8 cellular contexts compared by ENCODE assay signal in the genomic region with DNA sequence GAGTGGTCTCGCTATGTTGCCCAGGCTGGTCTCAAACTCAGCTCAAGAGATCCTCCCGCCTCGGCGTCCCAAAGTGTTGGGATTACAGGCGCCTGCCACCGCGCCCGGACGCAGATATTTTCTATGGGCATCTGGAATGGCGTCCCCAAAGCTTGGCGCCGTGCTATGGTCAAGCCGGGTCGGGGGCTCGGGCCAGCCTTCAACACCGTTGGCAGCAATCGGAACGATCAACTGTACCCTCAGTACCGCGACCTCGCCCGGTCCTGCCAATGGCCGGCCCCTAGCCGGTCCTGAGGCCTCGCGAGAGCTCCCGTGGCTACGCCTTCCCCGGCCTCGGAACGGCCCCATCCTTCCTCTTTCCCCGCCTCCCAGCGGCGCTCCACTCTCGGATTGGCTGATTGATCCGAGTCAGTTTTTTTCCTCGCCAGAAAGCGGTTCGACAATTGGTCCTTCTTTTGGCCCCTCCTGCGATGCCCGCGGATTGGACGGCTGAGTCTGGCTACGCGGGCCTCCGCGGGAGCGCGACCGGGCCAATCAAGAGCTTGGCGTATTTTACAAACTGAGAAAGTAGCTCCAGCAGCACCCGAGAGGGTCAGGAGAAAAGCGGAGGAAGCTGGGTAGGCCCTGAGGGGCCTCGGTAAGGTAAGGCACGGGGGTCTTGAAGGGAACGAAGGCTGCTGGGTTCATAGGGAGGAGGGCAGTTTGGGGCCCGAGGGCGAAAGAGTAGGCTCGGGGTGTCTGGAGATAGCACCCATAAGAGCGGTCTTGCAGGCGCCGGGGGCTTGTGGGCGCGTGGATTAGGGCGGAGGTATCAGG. TPM values are rescaled to one million over a fixed set of nuclear protein-coding genes. Genes with fewer than 3 reads are reported as not detected.
A peak's percentile ranks its signal among the peaks of the same experiment; 100 is the strongest.
DNase-seq lines count a peak whose midpoint lies in the region; ATAC-seq, FAIRE-seq and TF ChIP-seq lines count a peak whose summit lies in the region.

A gene with protein sequence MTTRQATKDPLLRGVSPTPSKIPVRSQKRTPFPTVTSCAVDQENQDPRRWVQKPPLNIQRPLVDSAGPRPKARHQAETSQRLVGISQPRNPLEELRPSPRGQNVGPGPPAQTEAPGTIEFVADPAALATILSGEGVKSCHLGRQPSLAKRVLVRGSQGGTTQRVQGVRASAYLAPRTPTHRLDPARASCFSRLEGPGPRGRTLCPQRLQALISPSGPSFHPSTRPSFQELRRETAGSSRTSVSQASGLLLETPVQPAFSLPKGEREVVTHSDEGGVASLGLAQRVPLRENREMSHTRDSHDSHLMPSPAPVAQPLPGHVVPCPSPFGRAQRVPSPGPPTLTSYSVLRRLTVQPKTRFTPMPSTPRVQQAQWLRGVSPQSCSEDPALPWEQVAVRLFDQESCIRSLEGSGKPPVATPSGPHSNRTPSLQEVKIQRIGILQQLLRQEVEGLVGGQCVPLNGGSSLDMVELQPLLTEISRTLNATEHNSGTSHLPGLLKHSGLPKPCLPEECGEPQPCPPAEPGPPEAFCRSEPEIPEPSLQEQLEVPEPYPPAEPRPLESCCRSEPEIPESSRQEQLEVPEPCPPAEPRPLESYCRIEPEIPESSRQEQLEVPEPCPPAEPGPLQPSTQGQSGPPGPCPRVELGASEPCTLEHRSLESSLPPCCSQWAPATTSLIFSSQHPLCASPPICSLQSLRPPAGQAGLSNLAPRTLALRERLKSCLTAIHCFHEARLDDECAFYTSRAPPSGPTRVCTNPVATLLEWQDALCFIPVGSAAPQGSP (plus strand): TSS at position 548 of the 816 bp plus-strand sequence. CDS start 354 bp downstream, outside the sequence.

- H3K27me3 Mint-ChIP-seq in T-helper 2 cell treated with Interferon-gamma antibody and Interleukin-4, amounts not matched to agents 5 μg/mL and 100 μg/mL, for 36 hours (ENCODE audit: low read depth) = no peaks in the 10 kb centered on the region
- H3K27me3 Mint-ChIP-seq in astrocyte (ENCODE audit: low read depth, unreplicated experiment) = peaks cover 5% of the 10 kb centered on the region

- H3K9ac ChIP-seq in astrocyte (ENCODE audit: low read length) = peak within 1 kb of the TSS; percentile 89
- no peak within 1 kb of the TSS for H3K9ac ChIP-seq in rectal smooth muscle tissue (ENCODE audit: low read length)

- peak; percentile 85 for ATAC-seq in GM18508 (IDR thresholded peaks at IDR 0.05; ENCODE audit: insufficient read depth, unreplicated experiment)
- ATAC-seq in HG02981 (IDR thresholded peaks at IDR 0.05; ENCODE audit: unreplicated experiment) = peak; percentile 98

- no peaks in the 10 kb centered on the region for H3K9me3 Mint-ChIP-seq in T-helper 2 cell treated with Interferon-gamma antibody and Interleukin-4, amounts not matched to agents 5 μg/mL and 100 μg/mL, for 36 hours
- no peaks in the 10 kb centered on the region for H3K9me3 Mint-ChIP-seq in astrocyte (ENCODE audit: unreplicated experiment)

- H3K79me2 ChIP-seq in astrocyte (ENCODE audit: insufficient read depth, low read length) = peaks cover 14% of the 10 kb centered on the region

- H3K4me3 Mint-ChIP-seq in T-helper 2 cell treated with Interferon-gamma antibody and Interleukin-4, amounts not matched to agents 5 μg/mL and 100 μg/mL, for 36 hours = peak within 1 kb of the TSS; percentile 99
- H3K4me3 Mint-ChIP-seq in astrocyte (ENCODE audit: unreplicated experiment) = peak within 1 kb of the TSS; percentile 89

- H3K36me3 ChIP-seq in astrocyte (ENCODE audit: insufficient read depth, low read length) = peaks cover 4% of the 10 kb centered on the region
- no peaks in the 10 kb centered on the region for H3K36me3 ChIP-seq in rectal smooth muscle tissue (ENCODE audit: control insufficient read depth, insufficient read depth, low read length)

- FAIRE-seq in astrocyte (lab: Jason Lieb, UNC) = no peak

- no peaks in the 10 kb centered on the region for H3K9me3 ChIP-seq in astrocyte (ENCODE audit: insufficient read depth, low read depth, low read length)

- peak within 1 kb of the TSS; percentile 96 for H3K4me2 ChIP-seq in astrocyte (ENCODE audit: low read length)

- H3K27ac ChIP-seq in astrocyte (ENCODE audit: low read depth, low read length) (peak within 1 kb of the TSS; percentile 61), rectal smooth muscle tissue (ENCODE audit: low read depth, low read length) (peak within 1 kb of the TSS; percentile 56)

- no peak for TF ChIP-seq CTCF in astrocyte (IDR thresholded peaks at IDR 0.05; ENCODE audit: insufficient read depth, low read depth, low read length)

- DNase-seq in NCI-H2029 (lab: John Stamatoyannopoulos, UW) = peak; percentile 99
- DNase-seq in T-helper 2 cell treated with Interferon-gamma antibody and Interleukin-4, amounts not matched to agents 5 μg/mL and 100 μg/mL, for 36 hours (ENCODE audit: low spot score) = peak; percentile 97
- DNase-seq in astrocyte (ENCODE audit: low read depth) = peak; percentile 92
- DNase-seq in hepatic stellate cell (ENCODE audit: low spot score) = peak; percentile 100
- no peak for DNase-seq in cortex of kidney (lab: John Stamatoyannopoulos, UW)

- H3K4me1 Mint-ChIP-seq in T-helper 2 cell treated with Interferon-gamma antibody and Interleukin-4, amounts not matched to agents 5 μg/mL and 100 μg/mL, for 36 hours (ENCODE audit: low read depth) = peaks cover 21% of the 10 kb centered on the region
- H3K4me1 Mint-ChIP-seq in astrocyte (ENCODE audit: low read depth, unreplicated experiment) = peaks cover 4% of the 10 kb centered on the region

- peaks cover 14% of the 10 kb centered on the region for H3K4me1 ChIP-seq in astrocyte (ENCODE audit: insufficient read depth, low read length)
- H3K4me1 ChIP-seq in rectal smooth muscle tissue (ENCODE audit: control insufficient read depth, insufficient read depth, low read length) = peaks cover 9% of the 10 kb centered on the region

- no peaks in the 10 kb centered on the region for H3K27me3 ChIP-seq in astrocyte (ENCODE audit: insufficient read depth, low read length)
- H3K27me3 ChIP-seq in rectal smooth muscle tissue (ENCODE audit: control insufficient read depth, insufficient read depth, low read length) = no peaks in the 10 kb centered on the region

- H3K4me3 ChIP-seq in astrocyte (ENCODE audit: insufficient read depth, low read depth, low read length) (peak within 1 kb of the TSS; percentile 88), rectal smooth muscle tissue (ENCODE audit: low read length) (peak within 1 kb of the TSS; percentile 83)

- H3K27ac Mint-ChIP-seq in T-helper 2 cell treated with Interferon-gamma antibody and Interleukin-4, amounts not matched to agents 5 μg/mL and 100 μg/mL, for 36 hours = peak within 1 kb of the TSS; percentile 95
- H3K27ac Mint-ChIP-seq in astrocyte (ENCODE audit: unreplicated experiment) = peak within 1 kb of the TSS; percentile 68

- peaks cover 31% of the 10 kb centered on the region for H3K36me3 Mint-ChIP-seq in T-helper 2 cell treated with Interferon-gamma antibody and Interleukin-4, amounts not matched to agents 5 μg/mL and 100 μg/mL, for 36 hours (ENCODE audit: low read depth)
- H3K36me3 Mint-ChIP-seq in astrocyte (ENCODE audit: low read depth, unreplicated experiment) = no peaks in the 10 kb centered on the region

- H2AFZ ChIP-seq in astrocyte (ENCODE audit: low read depth, low read length) = peak within 1 kb of the TSS; percentile 94

- no peaks in the 10 kb centered on the region for H4K20me1 ChIP-seq in astrocyte (ENCODE audit: insufficient read depth, low read length)

RNA-seq across cellular contexts. Expression of the gene that starts here (rescaled TPM):
- 2.2 and 2.7 TPM in 2 replicates for total RNA-seq in astrocyte
